ENCODE assay signal across 1 cellular context in the genomic region with DNA sequence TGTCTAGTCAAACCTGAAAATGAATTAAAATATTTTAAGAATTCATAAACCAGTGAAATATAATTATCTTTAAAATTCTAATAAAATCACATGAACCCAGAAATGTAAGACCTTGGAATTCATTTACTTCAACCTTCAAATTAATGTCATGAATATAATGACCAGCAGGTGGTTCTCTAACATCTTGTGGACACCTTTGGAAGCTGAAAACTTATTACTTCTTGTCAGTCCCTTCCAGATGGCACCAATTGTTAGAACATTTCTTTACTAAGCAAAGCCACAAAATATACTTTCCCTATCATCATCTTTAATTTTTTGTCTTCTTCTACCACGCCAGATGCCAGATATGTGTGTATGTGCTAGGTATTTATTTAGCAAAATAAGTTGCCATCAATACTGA.
TF ChIP-seq lines count a peak whose summit lies in the region.

No MANE protein-coding gene starts in this region.

TF ChIP-seq in H1, 55 proteins besides CTCF, POLR2A, EP300 and RAD21 (continued from another document):
- TF ChIP-seq, protein P1, sequence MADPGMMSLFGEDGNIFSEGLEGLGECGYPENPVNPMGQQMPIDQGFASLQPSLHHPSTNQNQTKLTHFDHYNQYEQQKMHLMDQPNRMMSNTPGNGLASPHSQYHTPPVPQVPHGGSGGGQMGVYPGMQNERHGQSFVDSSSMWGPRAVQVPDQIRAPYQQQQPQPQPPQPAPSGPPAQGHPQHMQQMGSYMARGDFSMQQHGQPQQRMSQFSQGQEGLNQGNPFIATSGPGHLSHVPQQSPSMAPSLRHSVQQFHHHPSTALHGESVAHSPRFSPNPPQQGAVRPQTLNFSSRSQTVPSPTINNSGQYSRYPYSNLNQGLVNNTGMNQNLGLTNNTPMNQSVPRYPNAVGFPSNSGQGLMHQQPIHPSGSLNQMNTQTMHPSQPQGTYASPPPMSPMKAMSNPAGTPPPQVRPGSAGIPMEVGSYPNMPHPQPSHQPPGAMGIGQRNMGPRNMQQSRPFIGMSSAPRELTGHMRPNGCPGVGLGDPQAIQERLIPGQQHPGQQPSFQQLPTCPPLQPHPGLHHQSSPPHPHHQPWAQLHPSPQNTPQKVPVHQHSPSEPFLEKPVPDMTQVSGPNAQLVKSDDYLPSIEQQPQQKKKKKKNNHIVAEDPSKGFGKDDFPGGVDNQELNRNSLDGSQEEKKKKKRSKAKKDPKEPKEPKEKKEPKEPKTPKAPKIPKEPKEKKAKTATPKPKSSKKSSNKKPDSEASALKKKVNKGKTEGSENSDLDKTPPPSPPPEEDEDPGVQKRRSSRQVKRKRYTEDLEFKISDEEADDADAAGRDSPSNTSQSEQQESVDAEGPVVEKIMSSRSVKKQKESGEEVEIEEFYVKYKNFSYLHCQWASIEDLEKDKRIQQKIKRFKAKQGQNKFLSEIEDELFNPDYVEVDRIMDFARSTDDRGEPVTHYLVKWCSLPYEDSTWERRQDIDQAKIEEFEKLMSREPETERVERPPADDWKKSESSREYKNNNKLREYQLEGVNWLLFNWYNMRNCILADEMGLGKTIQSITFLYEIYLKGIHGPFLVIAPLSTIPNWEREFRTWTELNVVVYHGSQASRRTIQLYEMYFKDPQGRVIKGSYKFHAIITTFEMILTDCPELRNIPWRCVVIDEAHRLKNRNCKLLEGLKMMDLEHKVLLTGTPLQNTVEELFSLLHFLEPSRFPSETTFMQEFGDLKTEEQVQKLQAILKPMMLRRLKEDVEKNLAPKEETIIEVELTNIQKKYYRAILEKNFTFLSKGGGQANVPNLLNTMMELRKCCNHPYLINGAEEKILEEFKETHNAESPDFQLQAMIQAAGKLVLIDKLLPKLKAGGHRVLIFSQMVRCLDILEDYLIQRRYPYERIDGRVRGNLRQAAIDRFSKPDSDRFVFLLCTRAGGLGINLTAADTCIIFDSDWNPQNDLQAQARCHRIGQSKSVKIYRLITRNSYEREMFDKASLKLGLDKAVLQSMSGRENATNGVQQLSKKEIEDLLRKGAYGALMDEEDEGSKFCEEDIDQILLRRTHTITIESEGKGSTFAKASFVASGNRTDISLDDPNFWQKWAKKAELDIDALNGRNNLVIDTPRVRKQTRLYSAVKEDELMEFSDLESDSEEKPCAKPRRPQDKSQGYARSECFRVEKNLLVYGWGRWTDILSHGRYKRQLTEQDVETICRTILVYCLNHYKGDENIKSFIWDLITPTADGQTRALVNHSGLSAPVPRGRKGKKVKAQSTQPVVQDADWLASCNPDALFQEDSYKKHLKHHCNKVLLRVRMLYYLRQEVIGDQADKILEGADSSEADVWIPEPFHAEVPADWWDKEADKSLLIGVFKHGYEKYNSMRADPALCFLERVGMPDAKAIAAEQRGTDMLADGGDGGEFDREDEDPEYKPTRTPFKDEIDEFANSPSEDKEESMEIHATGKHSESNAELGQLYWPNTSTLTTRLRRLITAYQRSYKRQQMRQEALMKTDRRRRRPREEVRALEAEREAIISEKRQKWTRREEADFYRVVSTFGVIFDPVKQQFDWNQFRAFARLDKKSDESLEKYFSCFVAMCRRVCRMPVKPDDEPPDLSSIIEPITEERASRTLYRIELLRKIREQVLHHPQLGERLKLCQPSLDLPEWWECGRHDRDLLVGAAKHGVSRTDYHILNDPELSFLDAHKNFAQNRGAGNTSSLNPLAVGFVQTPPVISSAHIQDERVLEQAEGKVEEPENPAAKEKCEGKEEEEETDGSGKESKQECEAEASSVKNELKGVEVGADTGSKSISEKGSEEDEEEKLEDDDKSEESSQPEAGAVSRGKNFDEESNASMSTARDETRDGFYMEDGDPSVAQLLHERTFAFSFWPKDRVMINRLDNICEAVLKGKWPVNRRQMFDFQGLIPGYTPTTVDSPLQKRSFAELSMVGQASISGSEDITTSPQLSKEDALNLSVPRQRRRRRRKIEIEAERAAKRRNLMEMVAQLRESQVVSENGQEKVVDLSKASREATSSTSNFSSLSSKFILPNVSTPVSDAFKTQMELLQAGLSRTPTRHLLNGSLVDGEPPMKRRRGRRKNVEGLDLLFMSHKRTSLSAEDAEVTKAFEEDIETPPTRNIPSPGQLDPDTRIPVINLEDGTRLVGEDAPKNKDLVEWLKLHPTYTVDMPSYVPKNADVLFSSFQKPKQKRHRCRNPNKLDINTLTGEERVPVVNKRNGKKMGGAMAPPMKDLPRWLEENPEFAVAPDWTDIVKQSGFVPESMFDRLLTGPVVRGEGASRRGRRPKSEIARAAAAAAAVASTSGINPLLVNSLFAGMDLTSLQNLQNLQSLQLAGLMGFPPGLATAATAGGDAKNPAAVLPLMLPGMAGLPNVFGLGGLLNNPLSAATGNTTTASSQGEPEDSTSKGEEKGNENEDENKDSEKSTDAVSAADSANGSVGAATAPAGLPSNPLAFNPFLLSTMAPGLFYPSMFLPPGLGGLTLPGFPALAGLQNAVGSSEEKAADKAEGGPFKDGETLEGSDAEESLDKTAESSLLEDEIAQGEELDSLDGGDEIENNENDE (IDR thresholded peaks at IDR 0.05; ENCODE audit: insufficient replicate concordance, low read length) = no peak
- no peak for TF ChIP-seq CTBP2 (IDR thresholded peaks at IDR 0.05; ENCODE audit: borderline replicate concordance, insufficient read depth, insufficient read length, low read length)
- TF ChIP-seq HDAC6 (IDR thresholded peaks at IDR 0.05; ENCODE audit: low read depth, low read length) = no peak
- TF ChIP-seq CBX5 (IDR thresholded peaks at IDR 0.05; ENCODE audit: low read depth, low read length) = no peak
- no peak for TF ChIP-seq TEAD4 (IDR thresholded peaks at IDR 0.05; ENCODE audit: low read depth, low read length)
TF ChIP-seq in H1: peak in this region for 0.
